ENCODE assay signal across 21 cellular contexts in genomic region chr13:101647760-101648159, GRCh38.
DNase-seq lines count a peak whose midpoint lies in the region; ATAC-seq, FAIRE-seq and TF ChIP-seq lines count a peak whose summit lies in the region.
"Had no signal": no experiment of that assay in that cellular context is flagged by ENCODE, and none has a peak within 500 bp of the region (broad histone marks: within the 10 kb centered on the region; RNA-seq: fewer than 3 reads in every experiment).

No MANE protein-coding gene starts in this region.

- TF ChIP-seq POLR2A in breast epithelium (IDR thresholded peaks at IDR 0.05) (no peak), right lobe of liver (IDR thresholded peaks at IDR 0.05) (no peak)

- no peak overlapping the region for H2AFZ ChIP-seq in PC-9
- H2AFZ ChIP-seq: GM23248 had no signal

- CTCF ChIA-PET in MCF 10A (lab: Yijun Ruan, JAX) (interaction anchor here (0.5 kb wide), 1 partner anchor 743 kb away, joined by 3 read pairs; no protein-coding TSS in a partner anchor), PC-9 (lab: Charles Lee) (no interaction called here)

- intact Hi-C loops in MCF 10A (cut with micrococcal nuclease) (loop anchor here (2.0 to 10.0 kb wide), 2 partner anchors 59 to 107 kb away; no protein-coding TSS in a partner anchor), breast epithelium (cut with DNase I; ENCODE audit: low total_unique reads) (no loop called here), PC-9 (cut with micrococcal nuclease; ENCODE audit: unreplicated experiment) (no loop called here), right lobe of liver (cut with DNase I) (no loop called here), left ventricle myocardium superior (cut with micrococcal nuclease) (no loop called here)

- H3K79me2 ChIP-seq in PC-9 (ENCODE audit: low read depth): peaks cover 21% of the 10 kb centered on the region; the same call in 1 of the 2 replicates

- H3K27me3 Mint-ChIP-seq in MCF 10A (ENCODE audit: insufficient read depth, unreplicated experiment): no peaks in the 10 kb centered on the region

- H3K36me3 Mint-ChIP-seq in MCF 10A (ENCODE audit: insufficient read depth, unreplicated experiment): no peaks in the 10 kb centered on the region
- H3K36me3 Mint-ChIP-seq: CD8-positive, alpha-beta T cell had no signal

- H3K36me3 ChIP-seq in breast epithelium (no peaks in the 10 kb centered on the region), PC-9 (ENCODE audit: low read depth) (no peaks in the 10 kb centered on the region), right lobe of liver (no peaks in the 10 kb centered on the region), small intestine (ENCODE audit: control insufficient read depth in 2 of 2, insufficient read depth in 2 of 2, low read length in 2 of 2) (no peaks in the 10 kb centered on the region)
- H3K36me3 ChIP-seq: BLaER1 treated with 17β-estradiol and CSF1 and Interleukin-3, amounts not matched to agents 10 nM and 100 nM had no signal

- no peak overlapping the region for H3K27ac ChIP-seq in breast epithelium
- 0 out of 2 replicates have a peak overlapping the region, but pooled peaks have one; percentile 77 for H3K27ac ChIP-seq in PC-9
- no peak overlapping the region for H3K27ac ChIP-seq in right lobe of liver
- H3K27ac ChIP-seq in small intestine (ENCODE audit: low read depth in 1 of 2, low read length in 1 of 2): no peak overlapping the region
- H3K27ac ChIP-seq: 22Rv1; BLaER1 treated with 17β-estradiol and CSF1 and Interleukin-3, amounts not matched to agents 10 nM and 100 nM; GM23248; HL-60 had no signal

- H3K27me3 ChIP-seq in breast epithelium (no peaks in the 10 kb centered on the region), PC-9 (ENCODE audit: insufficient read depth, low read depth) (no peaks in the 10 kb centered on the region), right lobe of liver (no peaks in the 10 kb centered on the region), small intestine (ENCODE audit: control insufficient read depth in 2 of 2, insufficient read depth in 2 of 2, low read length in 2 of 2) (no peaks in the 10 kb centered on the region)
- H3K27me3 ChIP-seq: BLaER1 treated with 17β-estradiol and CSF1 and Interleukin-3, amounts not matched to agents 10 nM and 100 nM had no signal

- ATAC-seq in right lobe of liver: peak; percentile 54 to 73 (median 60)
- no peak for ATAC-seq in left ventricle myocardium superior
- no peak for ATAC-seq in GM21360 (IDR thresholded peaks at IDR 0.05; ENCODE audit: unreplicated experiment)
- ATAC-seq: CD8-positive, alpha-beta T cell had no signal

- FAIRE-seq in small intestine (lab: Jason Lieb, UNC): no peak
- FAIRE-seq: G401.6, GM12891, GM19239 had no signal

- H3K9me3 ChIP-seq in breast epithelium (no peaks in the 10 kb centered on the region), PC-9 (ENCODE audit: insufficient read depth, low read depth) (no peaks in the 10 kb centered on the region), right lobe of liver (no peaks in the 10 kb centered on the region), small intestine (ENCODE audit: control insufficient read depth, low read depth) (no peaks in the 10 kb centered on the region)

- peaks cover 8% of the 10 kb centered on the region for H3K9me3 Mint-ChIP-seq in MCF 10A (ENCODE audit: unreplicated experiment)

- no peak overlapping the region for H3K4me3 Mint-ChIP-seq in MCF 10A (ENCODE audit: unreplicated experiment)
- H3K4me3 Mint-ChIP-seq: B cell; CD8-positive, alpha-beta T cell had no signal

- no peak overlapping the region for H3K4me2 ChIP-seq in PC-9
- H3K4me2 ChIP-seq: BLaER1 treated with 17β-estradiol and CSF1 and Interleukin-3, amounts not matched to agents 10 nM and 100 nM had no signal

- H3K4me1 ChIP-seq in breast epithelium (no peaks in the 10 kb centered on the region), PC-9 (replicated peaks; ENCODE audit: insufficient read depth) (peaks cover 26% of the 10 kb centered on the region), right lobe of liver (peaks cover 0 to 16% (median 0%) of the 10 kb centered on the region in 4 donors), small intestine (ENCODE audit: control insufficient read depth in 2 of 2, insufficient read depth in 1 of 2, low read depth in 1 of 2, low read length in 1 of 2) (no peaks in the 10 kb centered on the region)

- POLR2A ChIA-PET in MCF 10A (lab: Yijun Ruan, JAX): interaction anchor here (0.6 to 4.5 kb wide), 3 partner anchors 13 to 53 kb away, joined by 3 to 18 read pairs (median 4); no protein-coding TSS in a partner anchor
- POLR2A ChIA-PET in PC-9 (lab: Charles Lee; ENCODE audit: unreplicated experiment): no interaction called here

- TF ChIP-seq CTCF in MCF 10A (IDR thresholded peaks at IDR 0.05; ENCODE audit: unreplicated experiment) (no peak), breast epithelium (IDR thresholded peaks at IDR 0.05) (no peak), PC-9 (conservative IDR thresholded peaks at IDR 0.05) (no peak), right lobe of liver (IDR thresholded peaks at IDR 0.05) (no peak)

- DNase-seq in MCF 10A (ENCODE audit: unreplicated experiment) (no peak), breast epithelium (ENCODE audit: low spot score in 2 of 2) (no peak), PC-9 (no peak), right lobe of liver (no peak), left ventricle myocardium superior (no peak), small intestine (no peak)
- DNase-seq: Calu3; CD8-positive, alpha-beta T cell; DMS 273 treated with DMSO at 0.1 percent for 48 hours; DMS53; GM23248; HCEC 1CT; IMR-90 had no signal

- 23% methylated on average over 5 of the region's 5 CpGs for WGBS in right lobe of liver (ENCODE audit: insufficient coverage, low coverage, low lambda C conversion rate, missing lambda C conversion rate)
- WGBS in small intestine, 3 donors: 76 to 84% (median 79%) methylated on average over 5 of the region's 5 CpGs

- no peaks in the 10 kb centered on the region for H3K9me2 ChIP-seq in PC-9 (ENCODE audit: insufficient read depth)

- H3F3A ChIP-seq in PC-9 (ENCODE audit: insufficient read depth, low read depth): peaks cover 24% of the 10 kb centered on the region

- BruUV-seq in MCF 10A (replicated peaks; lab: Mats Ljungman, UMichigan) (no TSS peak), PC-9 (replicated peaks; lab: Mats Ljungman, UMichigan) (no TSS peak)

- H3K4me1 Mint-ChIP-seq in MCF 10A (ENCODE audit: insufficient read depth, unreplicated experiment): peaks cover 18% of the 10 kb centered on the region
- H3K4me1 Mint-ChIP-seq: B cell had no signal

- no peaks in the 10 kb centered on the region for H4K20me1 ChIP-seq in PC-9 (ENCODE audit: insufficient read depth)
- H4K20me1 ChIP-seq: BLaER1 treated with 17β-estradiol and CSF1 and Interleukin-3, amounts not matched to agents 10 nM and 100 nM had no signal

- H3K4me3 ChIP-seq in breast epithelium (no peak overlapping the region), PC-9 (no peak overlapping the region), right lobe of liver (no peak overlapping the region), small intestine (ENCODE audit: low read depth in 1 of 2, low read length in 2 of 2) (no peak overlapping the region)
- H3K4me3 ChIP-seq: BLaER1 treated with 17β-estradiol and CSF1 and Interleukin-3, amounts not matched to agents 10 nM and 100 nM; GM23248 had no signal

- peak overlapping the region; percentile 55 for H3K27ac Mint-ChIP-seq in MCF 10A (ENCODE audit: low read depth, unreplicated experiment)
- H3K27ac Mint-ChIP-seq: B cell; CD8-positive, alpha-beta T cell had no signal

Comparison
In these comparisons a context has a peak if more than half of its experiments do, and no peak if none do; other contexts are left out.
1. ATAC-seq: peak in right lobe of liver (4 of 4); none in left ventricle myocardium superior (single experiment) and GM21360 (single experiment).